1 cellular context compared by ENCODE assay signal in genomic region chr6:12009180-12009748, GRCh38.
TF ChIP-seq lines count a peak whose summit lies in the region.

No MANE protein-coding gene starts in this region.

TF ChIP-seq in K562, 482 proteins besides CTCF, POLR2A, EP300 and RAD21 (continued from another document and continues in another):
- TF ChIP-seq ZNF740 (CRISPR knock-in tag; IDR thresholded peaks at IDR 0.05) (peak; percentile 48; the same call in 1 of the 2 replicates), ZNF740 (tag; IDR thresholded peaks at IDR 0.05) (no peak; a peak in 1 of 4 replicates), USF1 (CRISPR knock-in tag; IDR thresholded peaks at IDR 0.05) (no peak), SAFB (IDR thresholded peaks at IDR 0.05; ENCODE audit: borderline replicate concordance, low read depth, low read length) (peak; percentile 74), CEBPZ (IDR thresholded peaks at IDR 0.05; ENCODE audit: borderline replicate concordance, low read depth, low read length) (no peak), NFIC (IDR thresholded peaks at IDR 0.05) (no peak), NR2C2 (CRISPR knock-in tag; IDR thresholded peaks at IDR 0.05) (no peak), NR2C2 (tag; IDR thresholded peaks at IDR 0.05) (peak; percentile 90), CCAR2 (IDR thresholded peaks at IDR 0.05; ENCODE audit: low read depth, low read length) (no peak), MLLT1 (IDR thresholded peaks at IDR 0.05) (peak; percentile 42 to 69; a peak in 2 of 4 replicates), CBX2 (IDR thresholded peaks at IDR 0.05; ENCODE audit: insufficient read depth, low read length, poor library complexity, severe bottlenecking) (no peak), E2F6 (IDR thresholded peaks at IDR 0.05; ENCODE audit: borderline replicate concordance in 1 of 2, extremely low read depth in 1 of 2, insufficient read depth in 1 of 2, insufficient read length in 1 of 2, low read depth in 1 of 2, low read length in 1 of 2, poor library complexity in 1 of 2, severe bottlenecking in 1 of 2) (no peak), SAP30 (IDR thresholded peaks at IDR 0.05; ENCODE audit: borderline replicate concordance, insufficient read depth, low read depth, low read length, poor library complexity, severe bottlenecking) (peak; percentile 34), EP400 (IDR thresholded peaks at IDR 0.05) (no peak), ILK (tag; IDR thresholded peaks at IDR 0.05; ENCODE audit: borderline replicate concordance, low read depth) (no peak), FOSL1 (tag; conservative IDR thresholded peaks at IDR 0.05) (no peak; the same call in 1 of the 2 replicates), TRIM24 (IDR thresholded peaks at IDR 0.05) (no peak), JUN (IDR thresholded peaks at IDR 0.05; ENCODE audit: borderline replicate concordance, low read depth, low read length) (no peak), JUN (CRISPR knock-in tag; IDR thresholded peaks at IDR 0.05; ENCODE audit: borderline replicate concordance) (no peak), NFIX (CRISPR knock-in tag; IDR thresholded peaks at IDR 0.05; ENCODE audit: low read depth) (no peak), TARDBP (IDR thresholded peaks at IDR 0.05) (0 out of 2 replicates have a peak, but pooled peaks have one; percentile 22), SIN3B (IDR thresholded peaks at IDR 0.05; ENCODE audit: low read depth) (no peak), ZNF507 (tag; conservative IDR thresholded peaks at IDR 0.05) (no peak), ZNF79 (CRISPR knock-in tag; IDR thresholded peaks at IDR 0.05; ENCODE audit: low read depth) (no peak), SMC3 (conservative IDR thresholded peaks at IDR 0.05; ENCODE audit: insufficient read depth, low read depth, low read length) (no peak), KHSRP (IDR thresholded peaks at IDR 0.05) (no peak), SIN3A (IDR thresholded peaks at IDR 0.05; ENCODE audit: borderline replicate concordance in 2 of 2, control insufficient read depth in 1 of 2, low read depth in 2 of 2, low read length in 2 of 2) (peak; percentile 6 to 18; a peak in 2 of 4 replicates), MAX (CRISPR knock-in tag; IDR thresholded peaks at IDR 0.05) (0 out of 2 replicates have a peak, but pooled peaks have one; percentile 1), NFRKB (IDR thresholded peaks at IDR 0.05; ENCODE audit: low read depth) (peak; percentile 17), ZBTB40 (IDR thresholded peaks at IDR 0.05) (peak; percentile 20; the same call in 1 of the 2 replicates), ZBTB40 (CRISPR knock-in tag; IDR thresholded peaks at IDR 0.05) (no peak), ZNF445 (CRISPR knock-in tag; IDR thresholded peaks at IDR 0.05; ENCODE audit: low read depth) (no peak), BRD9 (IDR thresholded peaks at IDR 0.05; ENCODE audit: low read depth, partially characterized antibody) (no peak), AFF1 (IDR thresholded peaks at IDR 0.05; ENCODE audit: low read depth in 1 of 2, partially characterized antibody in 2 of 2) (peak in 1 of 2 experiments; percentile 25)
